1 cellular context compared by ENCODE assay signal in the genomic region with DNA sequence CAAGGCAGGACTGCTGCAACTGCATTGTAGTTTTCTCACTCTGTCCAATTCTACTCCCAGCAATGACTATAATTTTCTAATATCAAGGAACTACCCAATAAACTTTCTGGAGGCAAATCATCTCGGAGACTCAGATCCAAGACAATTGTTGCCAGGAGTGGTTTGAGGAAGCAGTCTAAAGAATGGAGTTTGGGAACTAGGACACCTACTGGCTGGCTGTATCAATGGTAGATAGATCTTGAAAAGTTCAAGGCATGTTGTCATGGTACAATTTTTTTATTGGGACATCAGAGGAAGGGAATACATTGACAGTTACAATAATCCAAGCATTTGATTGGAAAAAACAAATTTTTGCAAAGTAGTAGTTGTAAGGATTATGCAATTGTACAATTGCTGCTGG.
TF ChIP-seq lines count a peak whose summit lies in the region.

No MANE protein-coding gene starts in this region.

TF ChIP-seq in SK-N-SH treated with all-trans-retinoic acid at 6 μM for 48 hours, 23 proteins besides CTCF, POLR2A, EP300 and RAD21 (continued from another document):
- TF ChIP-seq, protein P1, sequence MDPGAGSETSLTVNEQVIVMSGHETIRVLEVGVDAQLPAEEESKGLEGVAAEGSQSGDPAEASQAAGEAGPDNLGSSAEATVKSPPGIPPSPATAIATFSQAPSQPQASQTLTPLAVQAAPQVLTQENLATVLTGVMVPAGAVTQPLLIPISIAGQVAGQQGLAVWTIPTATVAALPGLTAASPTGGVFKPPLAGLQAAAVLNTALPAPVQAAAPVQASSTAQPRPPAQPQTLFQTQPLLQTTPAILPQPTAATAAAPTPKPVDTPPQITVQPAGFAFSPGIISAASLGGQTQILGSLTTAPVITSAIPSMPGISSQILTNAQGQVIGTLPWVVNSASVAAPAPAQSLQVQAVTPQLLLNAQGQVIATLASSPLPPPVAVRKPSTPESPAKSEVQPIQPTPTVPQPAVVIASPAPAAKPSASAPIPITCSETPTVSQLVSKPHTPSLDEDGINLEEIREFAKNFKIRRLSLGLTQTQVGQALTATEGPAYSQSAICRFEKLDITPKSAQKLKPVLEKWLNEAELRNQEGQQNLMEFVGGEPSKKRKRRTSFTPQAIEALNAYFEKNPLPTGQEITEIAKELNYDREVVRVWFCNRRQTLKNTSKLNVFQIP (CRISPR knock-in tag; IDR thresholded peaks at IDR 0.05; ENCODE audit: borderline replicate concordance, low read depth), result no peak
- no peak for TF ChIP-seq TOX (CRISPR knock-in tag; IDR thresholded peaks at IDR 0.05; ENCODE audit: borderline replicate concordance)
